1 cellular context compared by ENCODE assay signal in genomic region chr16:31478956-31479355, GRCh38.
TF ChIP-seq lines count a peak whose summit lies in the region.

No MANE protein-coding gene starts in this region.

TF ChIP-seq in IMR-90, 13 proteins besides CTCF, POLR2A, EP300 and RAD21:
- TF ChIP-seq MAFK (IDR thresholded peaks at IDR 0.05; ENCODE audit: low read depth, low read length) = no peak
- no peak for TF ChIP-seq NFE2L2 (IDR thresholded peaks at IDR 0.05; ENCODE audit: low read depth, low read length)
- no peak for TF ChIP-seq CEBPB (IDR thresholded peaks at IDR 0.05; ENCODE audit: low read depth, low read length)
- no peak for TF ChIP-seq CHD1 (IDR thresholded peaks at IDR 0.05; ENCODE audit: low read depth, low read length)
- TF ChIP-seq MXI1 (IDR thresholded peaks at IDR 0.05; ENCODE audit: borderline replicate concordance, low read depth, low read length) = no peak
- TF ChIP-seq MAZ (IDR thresholded peaks at IDR 0.05; ENCODE audit: borderline replicate concordance, low read depth, low read length) = no peak
- no peak for TF ChIP-seq FOS (IDR thresholded peaks at IDR 0.05; ENCODE audit: low read depth, low read length)
- no peak for TF ChIP-seq SMC3 (IDR thresholded peaks at IDR 0.05; ENCODE audit: low read depth, low read length)
- TF ChIP-seq BHLHE40 (IDR thresholded peaks at IDR 0.05; ENCODE audit: low read depth, low read length) = no peak
- TF ChIP-seq USF2 (IDR thresholded peaks at IDR 0.05; ENCODE audit: low read depth, low read length) = no peak
- no peak for TF ChIP-seq ELK1 (IDR thresholded peaks at IDR 0.05; ENCODE audit: borderline replicate concordance, low read depth, low read length)
- no peak for TF ChIP-seq RCOR1 (IDR thresholded peaks at IDR 0.05; ENCODE audit: insufficient replicate concordance, low read length)
- TF ChIP-seq RFX5 (IDR thresholded peaks at IDR 0.05; ENCODE audit: low read depth, low read length) = no peak
TF ChIP-seq in IMR-90: peak in this region for 0.
